13 cellular contexts compared by ENCODE assay signal in the genomic region with DNA sequence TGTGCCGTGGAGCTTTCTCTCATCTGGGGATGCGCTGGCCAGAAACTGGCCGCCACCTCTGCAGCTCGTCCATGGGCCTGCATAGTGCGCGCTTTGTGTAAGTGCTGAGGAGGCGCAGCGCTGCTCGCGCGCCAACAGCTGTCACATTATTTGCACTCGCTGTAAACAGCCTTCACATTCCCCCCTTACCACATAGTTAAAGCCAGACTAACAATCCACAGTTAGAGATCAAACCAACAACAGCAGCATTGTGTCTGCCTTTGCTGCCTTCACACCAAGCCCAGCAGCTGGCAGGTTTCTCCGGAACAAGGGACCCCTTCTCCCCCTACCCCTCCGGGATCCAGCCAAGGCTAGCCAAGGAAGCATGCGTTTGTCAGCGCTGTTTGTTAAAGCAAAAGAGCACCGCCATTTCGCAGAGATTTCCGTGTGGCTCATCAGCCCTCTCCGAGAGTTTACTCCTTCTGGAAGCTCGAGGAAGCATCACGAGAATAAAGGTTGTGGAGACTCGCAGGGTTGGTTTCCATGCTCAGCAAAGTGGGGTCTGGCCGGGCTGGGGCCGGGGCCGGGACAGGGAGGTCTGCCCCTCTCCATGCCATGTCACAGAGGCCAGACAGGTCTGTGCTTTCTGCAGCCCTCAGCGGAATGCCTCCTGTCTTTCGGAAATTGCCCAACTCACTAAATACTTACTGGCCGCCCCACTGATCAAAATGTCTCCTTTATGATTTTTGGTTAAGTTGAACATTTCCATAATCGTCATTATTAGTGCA. TPM values are rescaled to one million over a fixed set of nuclear protein-coding genes. Genes with fewer than 3 reads are reported as not detected.
DNase-seq lines count a peak whose midpoint lies in the region; ATAC-seq and TF ChIP-seq lines count a peak whose summit lies in the region.
"Had no signal": no experiment of that assay in that cellular context is flagged by ENCODE, and none has a peak within 500 bp of the region (broad histone marks: within the 10 kb centered on the region; RNA-seq: fewer than 3 reads in every experiment).

No MANE protein-coding gene starts in this region.

- H3K27ac Mint-ChIP-seq in IgD-negative memory B cell = peak overlapping the region in 2 of 3 donors; percentile 2 to 28

- DNase-seq in coronary artery (ENCODE audit: low spot score) = no peak
- DNase-seq in GM03348 (ENCODE audit: low spot score) = no peak
- DNase-seq in HPDE6-E6E7 (ENCODE audit: extremely low spot score) = no peak
- DNase-seq in left ventricle myocardium superior = no peak
- DNase-seq: GOT3, left lung, NCI-H2081, spleen, T-helper 9 cell had no signal

- H3K4me3 Mint-ChIP-seq in IgD-negative memory B cell = peak overlapping the region in 1 of 4 donors; percentile 35

- TF ChIP-seq CTCF in 22Rv1 (IDR thresholded peaks at IDR 0.05) = no peak
- no peak for TF ChIP-seq CTCF in coronary artery (IDR thresholded peaks at IDR 0.05)

- no peak overlapping the region for H3K4me3 ChIP-seq in coronary artery
- H3K4me3 ChIP-seq in muscle layer of colon (ENCODE audit: low read depth in 1 of 2, low read length in 2 of 2) = peak overlapping the region in 1 of 2 donors; percentile 43
- H3K4me3 ChIP-seq: left lung, spleen had no signal

- H3K4me1 Mint-ChIP-seq in IgD-negative memory B cell = peaks cover 19 to 43% (median 34%) of the 10 kb centered on the region in 3 donors

- H3K36me3 ChIP-seq in muscle layer of colon (ENCODE audit: insufficient read depth, low read length) = no peaks in the 10 kb centered on the region
- H3K36me3 ChIP-seq: left lung, spleen had no signal

- peaks cover 72% of the 10 kb centered on the region for H3K4me1 ChIP-seq in muscle layer of colon (ENCODE audit: insufficient read depth, low read length)

- peaks cover 6 to 32% of the 10 kb centered on the region in 2 donors for H3K27me3 ChIP-seq in muscle layer of colon (ENCODE audit: control insufficient read depth in 1 of 2, insufficient read depth in 2 of 2, low read length in 2 of 2)

- no peaks in the 10 kb centered on the region for H3K9me3 ChIP-seq in muscle layer of colon (ENCODE audit: low read length)
- H3K9me3 ChIP-seq: left lung, spleen had no signal

- peaks cover 16% of the 10 kb centered on the region for H3K27me3 Mint-ChIP-seq in IgD-negative memory B cell

- H3K27ac ChIP-seq in 22Rv1 = peak overlapping the region; percentile 98
- peak overlapping the region; percentile 8 to 78 for H3K27ac ChIP-seq in coronary artery
- peak overlapping the region; percentile 66 for H3K27ac ChIP-seq in muscle layer of colon (ENCODE audit: low read depth, low read length)
- H3K27ac ChIP-seq: spleen had no signal

- H3K36me3 Mint-ChIP-seq in IgD-negative memory B cell = peaks cover 4% of the 10 kb centered on the region

- intact Hi-C loops in left ventricle myocardium superior (cut with micrococcal nuclease) = loop anchor here (5.0 kb wide), 1 partner anchor 81 kb away; no protein-coding TSS in a partner anchor

- H3K9me3 Mint-ChIP-seq in IgD-negative memory B cell = no peaks in the 10 kb centered on the region

- no peak overlapping the region for H3K9ac ChIP-seq in muscle layer of colon (ENCODE audit: low read length)

- ATAC-seq in GM18907 (IDR thresholded peaks at IDR 0.05; ENCODE audit: unreplicated experiment) (no peak), left ventricle myocardium superior (no peak)

RNA-seq across cellular contexts. Expression of a gene that starts 11.0 kb away (rescaled TPM):
- polyA plus RNA-seq in IgD-negative memory B cell = 10.2 TPM
- 16.4 TPM for total RNA-seq in left ventricle myocardium superior

Comparison
In these comparisons a context has a peak if more than half of its experiments do, and no peak if none do; other contexts are left out.
1. H3K27ac ChIP-seq: peak in every context shown above with its lines; median percentile 98 in 22Rv1; 66 in muscle layer of colon; 43 in coronary artery.